Comparison of ENCODE assay signal across 8 cellular contexts in genomic region chr17:42659932-42660274, GRCh38. TPM values are rescaled to one million over a fixed set of nuclear protein-coding genes. Genes with fewer than 3 reads are reported as not detected.
DNase-seq lines count a peak whose midpoint lies in the region; ATAC-seq and TF ChIP-seq lines count a peak whose summit lies in the region.
"Not testable (repeated sequence)": the region's sequence is repeated elsewhere in the genome, so short reads cannot be mapped to it uniquely, and the experiment has no call there.

No MANE protein-coding gene starts in this region.

- intact Hi-C loops in A673 (cut with micrococcal nuclease; ENCODE audit: unreplicated experiment), result not testable (repeated sequence)
- intact Hi-C loops in HCT116 (cut with micrococcal nuclease), result loop anchor here (5.0 kb wide), 1 partner anchor 38 kb away; no protein-coding TSS in a partner anchor

- H3K36me3 ChIP-seq in A673 (ENCODE audit: insufficient read depth, low read length, poor library complexity, severe bottlenecking); HCT116 (ENCODE audit: control insufficient read depth in 1 of 2, insufficient read depth in 2 of 2, low read length in 2 of 2); SK-N-MC (ENCODE audit: insufficient read depth, low read length); iPS DF 6.9 (ENCODE audit: control insufficient read depth, insufficient read depth, low read length); smooth muscle cell (ENCODE audit: low read depth): not testable (repeated sequence)
- peaks cover 17% of the 10 kb centered on the region for H3K36me3 ChIP-seq in endodermal cell (ENCODE audit: control insufficient read depth, insufficient read depth, low read length)

- H3K4me1 ChIP-seq in A673 (ENCODE audit: insufficient read depth, low read length, poor library complexity, severe bottlenecking); endodermal cell (ENCODE audit: control insufficient read depth, insufficient read depth, low read length); iPS DF 6.9 (ENCODE audit: control insufficient read depth, insufficient read depth, low read length); smooth muscle cell (ENCODE audit: low read depth): not testable (repeated sequence)
- peaks cover 20 to 43% of the 10 kb centered on the region in 2 experiments for H3K4me1 ChIP-seq in HCT116 (ENCODE audit: control insufficient read depth in 1 of 2, insufficient read depth in 2 of 2, low read length in 2 of 2)

- H3K9me2 ChIP-seq in HCT116 (ENCODE audit: insufficient read depth), result not testable (repeated sequence)

- not testable (repeated sequence) for H3K27ac Mint-ChIP-seq in activated naive CD8-positive, alpha-beta T cell treated with anti-CD3 and anti-CD28 coated beads for 36 hours; naive thymus-derived CD8-positive, alpha-beta T cell
- H3K27ac Mint-ChIP-seq in endodermal cell, result peak overlapping the region; percentile 77

- WGBS in endodermal cell (ENCODE audit: insufficient coverage in 1 of 2, insufficient read length in 1 of 2), 2 experiments, result 94% methylated on average over 1 of the region's 14 CpGs; no CpG with 5 or more reads in 1 of the 2 experiments
- no CpG with 5 or more reads among the region's 14 CpGs for whole genome bisulfite sequencing in iPS DF 6.9 (ENCODE audit: insufficient coverage, insufficient read length)
- 29% methylated on average over 6 of the region's 14 CpGs for WGBS in smooth muscle cell (ENCODE audit: low lambda C conversion rate)

- RAD21 ChIA-PET in HCT116 (lab: Charles Lee; ENCODE audit: low non-redundant PET in 1 of 2, low total read pairs in 2 of 2, uncharacterized antibody in 2 of 2, unreplicated experiment in 2 of 2), result interaction anchor here in 1 of 2 experiments (1.2 kb wide), 1 partner anchor 8 kb away, joined by 3 read pairs; no protein-coding TSS in a partner anchor

- H3K4me3 ChIP-seq in A673 (ENCODE audit: low read depth, low read length, poor library complexity, severe bottlenecking) (peak overlapping the region; percentile 58), HCT116 (replicated peaks in 1 of 2; ENCODE audit: low read depth in 1 of 2, low read length in 2 of 2) (peak overlapping the region; percentile 74 to 76), SK-N-MC (peak overlapping the region; percentile 92), endodermal cell (ENCODE audit: low read length) (peak overlapping the region; percentile 86), iPS DF 6.9 (ENCODE audit: low read length) (peak overlapping the region; percentile 69; the same call in 1 of the 2 replicates), smooth muscle cell (peak overlapping the region; percentile 72)

- H3K4me1 Mint-ChIP-seq in activated naive CD8-positive, alpha-beta T cell treated with anti-CD3 and anti-CD28 coated beads for 36 hours, result peaks cover 18% of the 10 kb centered on the region
- H3K4me1 Mint-ChIP-seq in endodermal cell, result not testable (repeated sequence)
- H3K4me1 Mint-ChIP-seq in naive thymus-derived CD8-positive, alpha-beta T cell, result peaks cover 13 to 25% (median 18%) of the 10 kb centered on the region in 4 donors

- not testable (repeated sequence) for BruUV-seq in A673 (replicated peaks; lab: Mats Ljungman, UMichigan); HCT116 (replicated peaks; lab: Mats Ljungman, UMichigan)

- peak overlapping the region; percentile 35 for H3K4me3 Mint-ChIP-seq in activated naive CD8-positive, alpha-beta T cell treated with anti-CD3 and anti-CD28 coated beads for 36 hours
- H3K4me3 Mint-ChIP-seq in endodermal cell, result peak overlapping the region; percentile 84
- peak overlapping the region; percentile 25 to 93 (median 88) for H3K4me3 Mint-ChIP-seq in naive thymus-derived CD8-positive, alpha-beta T cell

- not testable (repeated sequence) for H4K20me1 ChIP-seq in HCT116 (ENCODE audit: insufficient read depth); smooth muscle cell (ENCODE audit: low read depth)

- not testable (repeated sequence) for H2AFZ ChIP-seq in HCT116 (ENCODE audit: low read depth, low read length, poor library complexity, severe bottlenecking)
- peak overlapping the region; percentile 63 for H2AFZ ChIP-seq in smooth muscle cell (ENCODE audit: low read depth)

- not testable (repeated sequence) for H3K79me2 ChIP-seq in HCT116 (ENCODE audit: insufficient read depth, low read length); smooth muscle cell (ENCODE audit: low read depth)

- not testable (repeated sequence) for H3K9me3 Mint-ChIP-seq in activated naive CD8-positive, alpha-beta T cell treated with anti-CD3 and anti-CD28 coated beads for 36 hours; endodermal cell; naive thymus-derived CD8-positive, alpha-beta T cell

- POLR2A ChIA-PET in A673 (lab: Charles Lee; ENCODE audit: low non-redundant PET), result not testable (repeated sequence)
- POLR2A ChIA-PET in HCT116 (lab: Charles Lee), result interaction anchor here (1.0 to 2.7 kb wide), 4 partner anchors 8 to 36 kb away, joined by 3 to 7 read pairs (median 4); partner anchors contain the start of gene PLEKHH3
- POLR2A ChIA-PET in naive thymus-derived CD8-positive, alpha-beta T cell (lab: Charles Lee), result interaction anchor here (1.0 to 2.7 kb wide), 3 partner anchors 11 to 20 kb away, joined by 3 to 8 read pairs (median 4); partner anchors contain the start of gene PLEKHH3

- not testable (repeated sequence) for H3K27me3 Mint-ChIP-seq in activated naive CD8-positive, alpha-beta T cell treated with anti-CD3 and anti-CD28 coated beads for 36 hours; endodermal cell (ENCODE audit: insufficient read depth); naive thymus-derived CD8-positive, alpha-beta T cell

- H3K9ac ChIP-seq in HCT116 (ENCODE audit: low read length) (peak overlapping the region; percentile 71), smooth muscle cell (ENCODE audit: low read depth) (peak overlapping the region; percentile 53)
- H3K9ac ChIP-seq in SK-N-MC (ENCODE audit: insufficient read length); endodermal cell (ENCODE audit: extremely low read depth, low read length, poor library complexity, severe bottlenecking): not testable (repeated sequence)

- H3K36me3 Mint-ChIP-seq in activated naive CD8-positive, alpha-beta T cell treated with anti-CD3 and anti-CD28 coated beads for 36 hours, result not testable (repeated sequence)
- peaks cover 17% of the 10 kb centered on the region for H3K36me3 Mint-ChIP-seq in endodermal cell (ENCODE audit: low read depth)
- peaks cover 0 to 19% (median 0%) of the 10 kb centered on the region in 3 donors for H3K36me3 Mint-ChIP-seq in naive thymus-derived CD8-positive, alpha-beta T cell

- not testable (repeated sequence) for H3F3A ChIP-seq in smooth muscle cell (ENCODE audit: low read depth)

- not testable (repeated sequence) for H3K27ac ChIP-seq in A673 (ENCODE audit: low read depth, low read length, poor library complexity, severe bottlenecking); SK-N-MC; endodermal cell (ENCODE audit: low read depth, low read length); iPS DF 6.9 (ENCODE audit: low read length); smooth muscle cell (ENCODE audit: low read depth)
- H3K27ac ChIP-seq in HCT116 (ENCODE audit: low read depth, low read length), result peak overlapping the region; percentile 92

- not testable (repeated sequence) for TF ChIP-seq CTCF in A673 (conservative IDR thresholded peaks at IDR 0.05; ENCODE audit: low read depth, low read length); HCT116 (IDR thresholded peaks at IDR 0.05 in 2 of 3, conservative IDR thresholded peaks at IDR 0.05 in 1 of 3; ENCODE audit: borderline replicate concordance in 1 of 3, insufficient read depth in 1 of 3, low read depth in 2 of 3, low read length in 2 of 3); endodermal cell (conservative IDR thresholded peaks at IDR 0.05); smooth muscle cell (IDR thresholded peaks at IDR 0.05; ENCODE audit: borderline replicate concordance, insufficient read depth, poor library complexity, severe bottlenecking)

- not testable (repeated sequence) for DNase-seq in A673 (ENCODE audit: low spot score); HCT116 (ENCODE audit: low read depth, low spot score); SK-N-MC (ENCODE audit: low read depth, low spot score); activated naive CD8-positive, alpha-beta T cell treated with anti-CD3 and anti-CD28 coated beads for 36 hours; endodermal cell; iPS DF 6.9 (ENCODE audit: low read depth, low spot score); naive thymus-derived CD8-positive, alpha-beta T cell; smooth muscle cell (lab: John Stamatoyannopoulos, UW; ENCODE audit: unreplicated experiment)

- ATAC-seq in HCT116, result peak; percentile 49
- not testable (repeated sequence) for ATAC-seq in naive thymus-derived CD8-positive, alpha-beta T cell

- not testable (repeated sequence) for TF ChIP-seq POLR2A in HCT116 (IDR thresholded peaks at IDR 0.05; ENCODE audit: borderline replicate concordance, extremely low read depth, insufficient read depth, insufficient read length)

- H3K27me3 ChIP-seq in A673 (replicated peaks; ENCODE audit: insufficient read depth, low read depth, low read length, poor library complexity); HCT116 (ENCODE audit: insufficient read depth, low read length); endodermal cell (ENCODE audit: control insufficient read depth, insufficient read depth, low read length, poor library complexity, severe bottlenecking); iPS DF 6.9 (ENCODE audit: control insufficient read depth, insufficient read depth, low read length); smooth muscle cell (ENCODE audit: low read depth): not testable (repeated sequence)

- H3K4me2 ChIP-seq in HCT116 (ENCODE audit: low read length) (peak overlapping the region; percentile 96), smooth muscle cell (peak overlapping the region; percentile 99)

- not testable (repeated sequence) for TF ChIP-seq RAD21 in HCT116 (IDR thresholded peaks at IDR 0.05; ENCODE audit: low read depth)

- H3K9me3 ChIP-seq in A673 (ENCODE audit: low read depth, low read length, poor library complexity, severe bottlenecking); HCT116 (ENCODE audit: control insufficient read depth in 1 of 2, insufficient read depth in 1 of 2, low read depth in 1 of 2, low read length in 2 of 2); SK-N-MC (ENCODE audit: low read depth, low read length); endodermal cell (ENCODE audit: control insufficient read depth, low read length); iPS DF 6.9 (ENCODE audit: control insufficient read depth, insufficient read depth, low read length); smooth muscle cell (replicated peaks; ENCODE audit: low read depth): not testable (repeated sequence)

- CTCF ChIA-PET in A673 (lab: Charles Lee), result not testable (repeated sequence)
- CTCF ChIA-PET in HCT116 (lab: Charles Lee), result interaction anchor here (1.2 to 2.5 kb wide), 6 partner anchors 14 to 112 kb away, joined by 3 to 9 read pairs (median 4); partner anchors contain the start of genes PLEKHH3, RETREG3 and TUBG1

RNA-seq across cellular contexts. Expression of gene TUBG2, which starts 0.8 kb away (rescaled TPM):
- total RNA-seq in A673 (2021) (14.6 and 19.2 TPM in 2 replicates), HCT116 (2021; ENCODE audit: unreplicated experiment) (20.9 TPM), endodermal cell (10 to 100 TPM; 32.4 to 38.0 TPM), smooth muscle cell (23.1 and 28.2 TPM in 2 replicates)
- 23.7 and 24.1 TPM in 2 replicates for polyA plus RNA-seq in HCT116 (2012)
- 1 to 10 TPM; 7.1 to 7.8 TPM for total RNA-seq in activated naive CD8-positive, alpha-beta T cell treated with anti-CD3 and anti-CD28 coated beads for 36 hours
- polyA plus RNA-seq in endodermal cell (2013, experiment 1 of 2), result 24.3 TPM
- polyA plus RNA-seq in endodermal cell (2013, experiment 2 of 2), result 24.1 TPM
- total RNA-seq in naive thymus-derived CD8-positive, alpha-beta T cell, result 10 to 100 TPM; 18.1 to 22.1 TPM
- 1 to 10 TPM; 4.9 to 6.9 (median 6.0) TPM for polyA plus RNA-seq in naive thymus-derived CD8-positive, alpha-beta T cell
- polyA plus RNA-seq in smooth muscle cell, result 42.3 and 54.6 TPM in 2 replicates

RNA-seq across cellular contexts. Expression of gene PLEKHH3, which starts 16.9 kb away (rescaled TPM):
- total RNA-seq in A673 (2021) (11.9 and 16.8 TPM in 2 replicates), HCT116 (2021; ENCODE audit: unreplicated experiment) (66.3 TPM), endodermal cell (10 to 100 TPM; 13.7 to 24.3 TPM), smooth muscle cell (5.0 and 13.3 TPM in 2 replicates)
- 64.9 and 69.0 TPM in 2 replicates for polyA plus RNA-seq in HCT116 (2012)
- total RNA-seq in activated naive CD8-positive, alpha-beta T cell treated with anti-CD3 and anti-CD28 coated beads for 36 hours, result under 1 TPM; 0.85 to 0.90 TPM
- 19.2 TPM for polyA plus RNA-seq in endodermal cell (2013, experiment 1 of 2)
- polyA plus RNA-seq in endodermal cell (2013, experiment 2 of 2), result 15.1 TPM
- not detected for total RNA-seq in naive thymus-derived CD8-positive, alpha-beta T cell
- not detected for polyA plus RNA-seq in naive thymus-derived CD8-positive, alpha-beta T cell
- 23.6 and 23.7 TPM in 2 replicates for polyA plus RNA-seq in smooth muscle cell

RNA-seq across cellular contexts. Expression of gene CCR10, which starts 21.7 kb away (rescaled TPM):
- total RNA-seq in A673 (2021) (0.52 and 0.55 TPM in 2 replicates), HCT116 (2021; ENCODE audit: unreplicated experiment) (0.66 TPM), endodermal cell (1 to 10 TPM in 1 of 2 donors, under 1 TPM in 1; 0.70 to 1.7 TPM), smooth muscle cell (10.1 TPM in 1 of 2 replicates, not detected in the other)
- polyA plus RNA-seq in HCT116 (2012), result 0.78 and 1.2 TPM in 2 replicates
- under 1 TPM; 0.12 to 0.25 TPM for total RNA-seq in activated naive CD8-positive, alpha-beta T cell treated with anti-CD3 and anti-CD28 coated beads for 36 hours
- polyA plus RNA-seq in endodermal cell (2013, experiment 1 of 2), result 1.2 TPM
- 0.62 TPM for polyA plus RNA-seq in endodermal cell (2013, experiment 2 of 2)
- total RNA-seq in naive thymus-derived CD8-positive, alpha-beta T cell, result 1 to 10 TPM; 1.3 to 1.7 TPM
- 1 to 10 TPM in 1 of 3 donors, under 1 TPM in 2; 0.68 to 1.8 (median 0.75) TPM for polyA plus RNA-seq in naive thymus-derived CD8-positive, alpha-beta T cell
- 2.0 and 3.8 TPM in 2 replicates for polyA plus RNA-seq in smooth muscle cell

RNA-seq across cellular contexts. Expression of gene CNTNAP1, which starts 22.4 kb away (rescaled TPM):
- total RNA-seq in A673 (2021) (5.6 and 6.7 TPM in 2 replicates), HCT116 (2021; ENCODE audit: unreplicated experiment) (6.4 TPM), endodermal cell (10 to 100 TPM in 1 of 2 donors, 1 to 10 TPM in 1; 9.9 to 18.9 TPM), smooth muscle cell (7.1 and 9.5 TPM in 2 replicates)
- 8.6 and 9.2 TPM in 2 replicates for polyA plus RNA-seq in HCT116 (2012)
- total RNA-seq in activated naive CD8-positive, alpha-beta T cell treated with anti-CD3 and anti-CD28 coated beads for 36 hours, result under 1 TPM; 0.68 to 0.70 TPM
- 16.0 TPM for polyA plus RNA-seq in endodermal cell (2013, experiment 1 of 2)
- 17.5 TPM for polyA plus RNA-seq in endodermal cell (2013, experiment 2 of 2)
- total RNA-seq in naive thymus-derived CD8-positive, alpha-beta T cell, result 1 to 10 TPM; 2.7 to 3.0 TPM
- polyA plus RNA-seq in naive thymus-derived CD8-positive, alpha-beta T cell, result under 1 TPM in 1 of 3 donors, not detected in 2; 0.05 TPM
- polyA plus RNA-seq in smooth muscle cell, result 2.0 and 4.5 TPM in 2 replicates

RNA-seq across cellular contexts. Expression of gene TUBG1, which starts 50.4 kb away (rescaled TPM):
- 85.8 and 87.4 TPM in 2 replicates for total RNA-seq in A673 (2021)
- total RNA-seq in HCT116 (2021; ENCODE audit: unreplicated experiment), result 139 TPM
- 181 and 186 TPM in 2 replicates for polyA plus RNA-seq in HCT116 (2012)
- total RNA-seq in activated naive CD8-positive, alpha-beta T cell treated with anti-CD3 and anti-CD28 coated beads for 36 hours, result 10 to 100 TPM; 93.1 to 95.4 TPM
- total RNA-seq in endodermal cell, result 100 to 1,000 TPM in 1 of 2 donors, 10 to 100 TPM in 1; 94.2 to 124 TPM
- polyA plus RNA-seq in endodermal cell (2013, experiment 1 of 2), result 92.3 TPM
- 91.6 TPM for polyA plus RNA-seq in endodermal cell (2013, experiment 2 of 2)
- total RNA-seq in naive thymus-derived CD8-positive, alpha-beta T cell, result 10 to 100 TPM; 12.7 to 16.3 TPM
- polyA plus RNA-seq in naive thymus-derived CD8-positive, alpha-beta T cell, result 10 to 100 TPM in 1 of 3 donors, 1 to 10 TPM in 2; 6.7 to 10.3 (median 7.8) TPM
- 31.6 and 38.7 TPM in 2 replicates for total RNA-seq in smooth muscle cell
- polyA plus RNA-seq in smooth muscle cell, result 91.2 and 102 TPM in 2 replicates

Comparison
In these comparisons a context has a peak if more than half of its experiments do, and no peak if none do; other contexts are left out.
1. H3K4me3 Mint-ChIP-seq: peak in every context shown above with its lines; median percentile 88 in naive thymus-derived CD8-positive, alpha-beta T cell; 84 in endodermal cell; 35 in activated naive CD8-positive, alpha-beta T cell treated with anti-CD3 and anti-CD28 coated beads for 36 hours.